In the genomic region with DNA sequence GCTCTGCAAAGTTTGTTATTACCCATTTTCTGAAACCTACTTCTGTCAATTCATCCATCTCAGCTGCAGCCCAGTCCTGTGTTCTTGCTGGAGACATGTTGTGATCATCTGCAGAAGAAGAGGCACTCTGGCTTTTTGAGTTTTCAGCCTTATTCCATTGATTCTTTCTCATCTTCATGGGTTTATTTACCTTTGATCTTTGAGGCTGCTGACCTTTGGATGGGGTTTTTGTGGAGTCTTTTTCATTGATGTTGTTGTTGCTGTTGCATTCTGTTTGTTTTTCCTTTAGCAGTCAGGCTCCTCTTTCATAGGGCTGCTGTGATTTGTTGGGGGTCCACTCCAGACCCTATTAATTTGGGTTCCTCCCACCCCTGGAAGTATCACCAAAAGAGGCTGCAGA, we compare ENCODE assay signal across 27 cellular contexts.
"Had no signal": no experiment of that assay in that cellular context is flagged by ENCODE, and none has a peak within 500 bp of the region (broad histone marks: within the 10 kb centered on the region; RNA-seq: fewer than 3 reads in every experiment).

No MANE protein-coding gene starts in this region.

- H3K9me3 ChIP-seq: gastroesophageal sphincter, heart left ventricle, lower lobe of right lung, mucosa of descending colon had no signal

- ATAC-seq: esophagus mucosa, foreskin keratinocyte, gastroesophageal sphincter, heart left ventricle, left colon, left lobe of liver, lower lobe of right lung, mucosa of descending colon had no signal

- H3K36me3 Mint-ChIP-seq: immature natural killer cell, mesothelial cell of epicardium, naive B cell had no signal

- H3K27ac Mint-ChIP-seq: immature natural killer cell, mesothelial cell of epicardium had no signal

- H3K79me2 ChIP-seq: hepatocyte had no signal

- H3K4me3 ChIP-seq: coronary artery, dorsolateral prefrontal cortex, gastroesophageal sphincter, heart left ventricle, hepatocyte, left ventricle myocardium inferior, lower lobe of right lung, mucosa of descending colon had no signal

- H3K27ac ChIP-seq: coronary artery, dorsolateral prefrontal cortex, epithelial cell of prostate, foreskin keratinocyte, gastroesophageal sphincter, heart left ventricle, hepatocyte, left ventricle myocardium inferior, lower lobe of right lung had no signal

- H3K27me3 ChIP-seq: hepatocyte had no signal

- FAIRE-seq: colon, frontal cortex, kidney had no signal

- H3K4me1 Mint-ChIP-seq: naive B cell had no signal

- H3K36me3 ChIP-seq: gastroesophageal sphincter, heart left ventricle, left ventricle myocardium inferior, lower lobe of right lung had no signal

- DNase-seq: dermis blood vessel endothelial cell; dorsolateral prefrontal cortex; effector CD4-positive, alpha-beta T cell; effector memory CD4-positive, alpha-beta T cell; erythroblast; foreskin keratinocyte; heart left ventricle; hypothalamus; immature natural killer cell; islet precursor cell; kidney; kidney glomerular epithelial cell; left colon; left ventricle myocardium inferior; lower lobe of right lung; mesenchymal stem cell; mucosa of descending colon; naive B cell had no signal

- H3K4me1 ChIP-seq: gastroesophageal sphincter, heart left ventricle, left ventricle myocardium inferior, lower lobe of right lung had no signal

- H3K4me3 Mint-ChIP-seq: immature natural killer cell, mesothelial cell of epicardium, naive B cell had no signal

- H3K4me2 ChIP-seq: hepatocyte had no signal

- H2AFZ ChIP-seq: hepatocyte had no signal
